12 cellular contexts compared by ENCODE assay signal in the genomic region with DNA sequence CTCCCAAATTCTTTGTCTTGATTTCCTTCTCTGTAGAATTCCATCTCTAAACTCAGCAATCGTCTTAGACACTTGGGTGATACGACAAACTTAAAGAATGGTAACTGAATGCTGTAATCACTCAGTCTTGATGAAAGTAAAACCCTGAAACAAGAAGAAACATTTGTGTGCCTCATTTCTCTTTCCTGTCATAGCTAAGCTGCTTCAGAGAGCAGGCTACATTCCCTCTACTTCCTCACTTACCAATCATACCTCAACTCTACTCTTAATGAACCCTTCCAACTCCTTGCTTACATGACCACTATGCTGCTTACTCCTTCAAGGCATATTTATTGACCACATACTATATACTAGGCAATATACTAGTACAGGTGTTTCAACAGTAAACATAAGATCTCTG. TPM values are rescaled to one million over a fixed set of nuclear protein-coding genes. Genes with fewer than 3 reads are reported as not detected.
DNase-seq lines count a peak whose midpoint lies in the region; ATAC-seq and TF ChIP-seq lines count a peak whose summit lies in the region.
"Had no signal": no experiment of that assay in that cellular context is flagged by ENCODE, and none has a peak within 500 bp of the region (broad histone marks: within the 10 kb centered on the region; RNA-seq: fewer than 3 reads in every experiment).

No MANE protein-coding gene starts in this region.

- no peak for DNase-seq in activated CD8-positive, alpha-beta memory T cell treated with anti-CD3 and anti-CD28 coated beads, Interleukin-2, amount 10 ng/mL, durations not matched to agents 7 days and 5 days
- no peak for DNase-seq in activated CD8-positive, alpha-beta memory T cell treated with anti-CD3 and anti-CD28 coated beads for 24 hours
- DNase-seq in GM23338 (ENCODE audit: low spot score) = no peak
- no peak for DNase-seq in activated T-helper 1 cell treated with anti-CD3 and anti-CD28 coated beads, Interleukin-12 subunit alpha, Interleukin-12 subunit beta, Interleukin-2, Interleukin-4 antibody, amounts not matched to agents 30 ng/mL and 10 ng/mL and 1 ng/mL, durations not matched to agents 14 hours and 24 hours and 36 hours (ENCODE audit: low spot score)
- DNase-seq in right atrium auricular region (ENCODE audit: low spot score) = no peak
- no peak for DNase-seq in left colon
- DNase-seq in DMS153 treated with DMSO at 0.1 percent for 48 hours (lab: John Stamatoyannopoulos, UW; ENCODE audit: unreplicated experiment) = no peak
- DNase-seq: MM.1S; NCI-H526 treated with DMSO at 0.1 percent for 48 hours; stimulated activated CD4-positive, alpha-beta T cell treated with anti-CD3 and anti-CD28 coated beads, Interleukin-4, amount 100 ng/mL, for 24 hours had no signal

- H3K27me3 Mint-ChIP-seq in activated CD8-positive, alpha-beta memory T cell treated with anti-CD3 and anti-CD28 coated beads, Interleukin-2, amount 10 ng/mL, durations not matched to agents 7 days and 5 days = no peaks in the 10 kb centered on the region
- H3K27me3 Mint-ChIP-seq in GM23338 (ENCODE audit: insufficient read depth, low read depth, poor library complexity) = peaks cover 3% of the 10 kb centered on the region
- H3K27me3 Mint-ChIP-seq in activated T-helper 1 cell treated with anti-CD3 and anti-CD28 coated beads, Interleukin-12 subunit alpha, Interleukin-12 subunit beta, Interleukin-2, Interleukin-4 antibody, amounts not matched to agents 30 ng/mL and 10 ng/mL and 1 ng/mL, durations not matched to agents 14 hours and 24 hours and 36 hours (ENCODE audit: insufficient read depth) = no peaks in the 10 kb centered on the region
- H3K27me3 Mint-ChIP-seq in stimulated activated memory B cell treated with anti-CD40 and anti-IgM and Interleukin-4, amounts not matched to agents 10 μg/mL and 1 μg/mL and 100 μg/mL, for 72 hours = no peaks in the 10 kb centered on the region

- H3K4me3 Mint-ChIP-seq in activated CD8-positive, alpha-beta memory T cell treated with anti-CD3 and anti-CD28 coated beads, Interleukin-2, amount 10 ng/mL, durations not matched to agents 7 days and 5 days = no peak overlapping the region
- no peak overlapping the region for H3K4me3 Mint-ChIP-seq in GM23338
- peak overlapping the region; percentile 13 for H3K4me3 Mint-ChIP-seq in activated T-helper 1 cell treated with anti-CD3 and anti-CD28 coated beads, Interleukin-12 subunit alpha, Interleukin-12 subunit beta, Interleukin-2, Interleukin-4 antibody, amounts not matched to agents 30 ng/mL and 10 ng/mL and 1 ng/mL, durations not matched to agents 14 hours and 24 hours and 36 hours
- H3K4me3 Mint-ChIP-seq in stimulated activated memory B cell treated with anti-CD40 and anti-IgM and Interleukin-4, amounts not matched to agents 10 μg/mL and 1 μg/mL and 100 μg/mL, for 72 hours = no peak overlapping the region

- H3K27ac Mint-ChIP-seq in activated CD8-positive, alpha-beta memory T cell treated with anti-CD3 and anti-CD28 coated beads, Interleukin-2, amount 10 ng/mL, durations not matched to agents 7 days and 5 days = peak overlapping the region; percentile 46
- H3K27ac Mint-ChIP-seq in GM23338 = no peak overlapping the region
- peak overlapping the region; percentile 22 for H3K27ac Mint-ChIP-seq in activated T-helper 1 cell treated with anti-CD3 and anti-CD28 coated beads, Interleukin-12 subunit alpha, Interleukin-12 subunit beta, Interleukin-2, Interleukin-4 antibody, amounts not matched to agents 30 ng/mL and 10 ng/mL and 1 ng/mL, durations not matched to agents 14 hours and 24 hours and 36 hours
- peak overlapping the region; percentile 67 for H3K27ac Mint-ChIP-seq in stimulated activated memory B cell treated with anti-CD40 and anti-IgM and Interleukin-4, amounts not matched to agents 10 μg/mL and 1 μg/mL and 100 μg/mL, for 72 hours

- no peak overlapping the region for H2AFZ ChIP-seq in GM23338

- H3K4me3 ChIP-seq in GM23338 = no peak overlapping the region
- H3K4me3 ChIP-seq in right atrium auricular region = no peak overlapping the region
- H3K4me3 ChIP-seq: thoracic aorta had no signal

- H3K27ac ChIP-seq in GM23338 (ENCODE audit: low read depth) (no peak overlapping the region; the same call in 1 of the 2 replicates), right atrium auricular region (no peak overlapping the region)
- H3K27ac ChIP-seq: thoracic aorta had no signal

- peaks cover 45% of the 10 kb centered on the region for H4K20me1 ChIP-seq in GM23338 (replicated peaks; ENCODE audit: insufficient read depth)

- H3K9me2 ChIP-seq in GM23338 (ENCODE audit: insufficient read depth) = no peaks in the 10 kb centered on the region

- H3K27me3 ChIP-seq in GM23338 (ENCODE audit: insufficient read depth) (no peaks in the 10 kb centered on the region), right atrium auricular region (no peaks in the 10 kb centered on the region)

- no peaks in the 10 kb centered on the region for H3K36me3 ChIP-seq in GM23338 (ENCODE audit: insufficient read depth)
- no peaks in the 10 kb centered on the region for H3K36me3 ChIP-seq in right atrium auricular region
- H3K36me3 ChIP-seq: thoracic aorta had no signal

- peak overlapping the region; percentile 39; the same call in 1 of the 2 replicates for H3K4me2 ChIP-seq in GM23338

- ATAC-seq in activated CD8-positive, alpha-beta memory T cell treated with anti-CD3 and anti-CD28 coated beads, Interleukin-2, amount 10 ng/mL, durations not matched to agents 7 days and 5 days = no peak
- ATAC-seq in GM23338 (no peak), left colon (no peak)
- ATAC-seq in stimulated activated memory B cell treated with anti-CD40 and anti-IgM and Interleukin-4, amounts not matched to agents 10 μg/mL and 1 μg/mL and 100 μg/mL, for 72 hours = no peak

- intact Hi-C loops in activated T-helper 1 cell treated with anti-CD3 and anti-CD28 coated beads, Interleukin-12 subunit alpha, Interleukin-12 subunit beta, Interleukin-2, Interleukin-4 antibody, amounts not matched to agents 30 ng/mL and 10 ng/mL and 1 ng/mL, durations not matched to agents 14 hours and 24 hours and 36 hours (cut with micrococcal nuclease) = loop anchor here (5.0 kb wide), 4 partner anchors 522 to 937 kb away; a partner anchor contains a TSS
- intact Hi-C loops in left colon (cut with DNase I, micrococcal nuclease) = no loop called here

- peaks cover 14% of the 10 kb centered on the region for H3K36me3 Mint-ChIP-seq in activated CD8-positive, alpha-beta memory T cell treated with anti-CD3 and anti-CD28 coated beads, Interleukin-2, amount 10 ng/mL, durations not matched to agents 7 days and 5 days
- H3K36me3 Mint-ChIP-seq in GM23338 (ENCODE audit: low read depth) = peaks cover 4% of the 10 kb centered on the region; the same call in 2 of the 3 replicates
- peaks cover 13% of the 10 kb centered on the region for H3K36me3 Mint-ChIP-seq in activated T-helper 1 cell treated with anti-CD3 and anti-CD28 coated beads, Interleukin-12 subunit alpha, Interleukin-12 subunit beta, Interleukin-2, Interleukin-4 antibody, amounts not matched to agents 30 ng/mL and 10 ng/mL and 1 ng/mL, durations not matched to agents 14 hours and 24 hours and 36 hours (ENCODE audit: low read depth)
- peaks cover 11% of the 10 kb centered on the region for H3K36me3 Mint-ChIP-seq in stimulated activated memory B cell treated with anti-CD40 and anti-IgM and Interleukin-4, amounts not matched to agents 10 μg/mL and 1 μg/mL and 100 μg/mL, for 72 hours

- H3K4me1 ChIP-seq in GM23338 (ENCODE audit: insufficient read depth) (peaks cover 16% of the 10 kb centered on the region), right atrium auricular region (peaks cover 0 to 11% of the 10 kb centered on the region in 2 donors)

- H3K4me1 Mint-ChIP-seq in activated CD8-positive, alpha-beta memory T cell treated with anti-CD3 and anti-CD28 coated beads, Interleukin-2, amount 10 ng/mL, durations not matched to agents 7 days and 5 days = peaks cover 49% of the 10 kb centered on the region
- peaks cover 24% of the 10 kb centered on the region for H3K4me1 Mint-ChIP-seq in GM23338
- H3K4me1 Mint-ChIP-seq in activated T-helper 1 cell treated with anti-CD3 and anti-CD28 coated beads, Interleukin-12 subunit alpha, Interleukin-12 subunit beta, Interleukin-2, Interleukin-4 antibody, amounts not matched to agents 30 ng/mL and 10 ng/mL and 1 ng/mL, durations not matched to agents 14 hours and 24 hours and 36 hours (ENCODE audit: low read depth) = peaks cover 47% of the 10 kb centered on the region
- peaks cover 59% of the 10 kb centered on the region for H3K4me1 Mint-ChIP-seq in stimulated activated memory B cell treated with anti-CD40 and anti-IgM and Interleukin-4, amounts not matched to agents 10 μg/mL and 1 μg/mL and 100 μg/mL, for 72 hours

- H3K79me2 ChIP-seq in GM23338 (replicated peaks; ENCODE audit: insufficient read depth) = peaks cover 100% of the 10 kb centered on the region

- H3K9me3 Mint-ChIP-seq in activated CD8-positive, alpha-beta memory T cell treated with anti-CD3 and anti-CD28 coated beads, Interleukin-2, amount 10 ng/mL, durations not matched to agents 7 days and 5 days (ENCODE audit: low read depth) = no peaks in the 10 kb centered on the region
- H3K9me3 Mint-ChIP-seq in GM23338 = no peaks in the 10 kb centered on the region
- H3K9me3 Mint-ChIP-seq in activated T-helper 1 cell treated with anti-CD3 and anti-CD28 coated beads, Interleukin-12 subunit alpha, Interleukin-12 subunit beta, Interleukin-2, Interleukin-4 antibody, amounts not matched to agents 30 ng/mL and 10 ng/mL and 1 ng/mL, durations not matched to agents 14 hours and 24 hours and 36 hours = no peaks in the 10 kb centered on the region
- no peaks in the 10 kb centered on the region for H3K9me3 Mint-ChIP-seq in stimulated activated memory B cell treated with anti-CD40 and anti-IgM and Interleukin-4, amounts not matched to agents 10 μg/mL and 1 μg/mL and 100 μg/mL, for 72 hours

- TF ChIP-seq CTCF in GM23338 (conservative IDR thresholded peaks at IDR 0.05; ENCODE audit: low read depth in 2 of 2) (no peak), right atrium auricular region (IDR thresholded peaks at IDR 0.05) (no peak)

- CTCF ChIA-PET in activated CD8-positive, alpha-beta memory T cell treated with anti-CD3 and anti-CD28 coated beads, Interleukin-2, amount 10 ng/mL, durations not matched to agents 7 days and 5 days (lab: Charles Lee) = no interaction called here

- H3K9me3 ChIP-seq in right atrium auricular region = no peaks in the 10 kb centered on the region
- H3K9me3 ChIP-seq: thoracic aorta had no signal

- H3F3A ChIP-seq in GM23338 (replicated peaks; ENCODE audit: low read depth) = no peaks in the 10 kb centered on the region

RNA-seq across cellular contexts. Expression of a gene that starts 8.3 kb away (rescaled TPM):
- total RNA-seq in activated CD8-positive, alpha-beta memory T cell treated with anti-CD3 and anti-CD28 coated beads, Interleukin-2, amount 10 ng/mL, durations not matched to agents 7 days and 5 days = 10 to 100 TPM; 31.4 to 38.7 TPM
- 67.5 and 71.4 TPM in 2 replicates for total RNA-seq in GM23338 (2014; rRNA removed; shearing (Covaris generic))
- polyA plus RNA-seq in GM23338 (2016; fragmentation: Nextera tagmentation; extraction: Ambion mirVana) = 49.7 and 74.6 TPM in 2 replicates
- 26.4 and 27.5 TPM in 2 replicates for total RNA-seq in activated T-helper 1 cell treated with anti-CD3 and anti-CD28 coated beads, Interleukin-12 subunit alpha, Interleukin-12 subunit beta, Interleukin-2, Interleukin-4 antibody, amounts not matched to agents 30 ng/mL and 10 ng/mL and 1 ng/mL, durations not matched to agents 14 hours and 24 hours and 36 hours
- total RNA-seq in right atrium auricular region (10 to 100 TPM; 37.5 to 44.4 TPM), left colon (10 to 100 TPM; 37.5 to 42.6 TPM)

RNA-seq across cellular contexts. Expression of a gene that starts 35.9 kb away (rescaled TPM):
- 1 to 10 TPM; 1.3 to 2.2 TPM for total RNA-seq in activated CD8-positive, alpha-beta memory T cell treated with anti-CD3 and anti-CD28 coated beads, Interleukin-2, amount 10 ng/mL, durations not matched to agents 7 days and 5 days
- total RNA-seq in GM23338 (2014; rRNA removed; shearing (Covaris generic)) = 5.9 and 7.0 TPM in 2 replicates
- 3.5 and 5.0 TPM in 2 replicates for polyA plus RNA-seq in GM23338 (2016; fragmentation: Nextera tagmentation; extraction: Ambion mirVana)
- total RNA-seq in activated T-helper 1 cell treated with anti-CD3 and anti-CD28 coated beads, Interleukin-12 subunit alpha, Interleukin-12 subunit beta, Interleukin-2, Interleukin-4 antibody, amounts not matched to agents 30 ng/mL and 10 ng/mL and 1 ng/mL, durations not matched to agents 14 hours and 24 hours and 36 hours = 0.83 and 1.2 TPM in 2 replicates
- total RNA-seq in right atrium auricular region (1 to 10 TPM; 2.2 to 2.6 TPM), left colon (10 to 100 TPM; 12.0 to 12.6 TPM)
